In genomic region chr1:19425643-19426245, GRCh38 we compare ENCODE assay signal across 9 cellular contexts. TPM values are rescaled to one million over a fixed set of nuclear protein-coding genes. Genes with fewer than 3 reads are reported as not detected.
DNase-seq lines count a peak whose midpoint lies in the region; ATAC-seq and TF ChIP-seq lines count a peak whose summit lies in the region.
"Had no signal": no experiment of that assay in that cellular context is flagged by ENCODE, and none has a peak within 500 bp of the region (broad histone marks: within the 10 kb centered on the region; RNA-seq: fewer than 3 reads in every experiment).

No MANE protein-coding gene starts in this region.

- whole genome bisulfite sequencing in mesenchymal stem cell = 90% methylated on average over 6 of the region's 6 CpGs

- H3K4me3 ChIP-seq in mesenchymal stem cell (ENCODE audit: insufficient read depth in 1 of 2, low read depth in 1 of 2, low read length in 2 of 2) (no peak overlapping the region), thoracic aorta (no peak overlapping the region)

- no peak overlapping the region for H3K4me2 ChIP-seq in mesenchymal stem cell (ENCODE audit: low read length, poor library complexity, severe bottlenecking)
- H3K4me2 ChIP-seq: KMS-11 had no signal

- no peak overlapping the region for H3K23ac ChIP-seq in mesenchymal stem cell (ENCODE audit: low read length in 2 of 2)

- H3K27ac ChIP-seq in mesenchymal stem cell (ENCODE audit: low read length, poor library complexity, severe bottlenecking) (no peak overlapping the region), thoracic aorta (peak overlapping the region; percentile 64 to 82)
- H3K27ac ChIP-seq: KMS-11 had no signal

- DNase-seq in NCI-H748 (lab: John Stamatoyannopoulos, UW; ENCODE audit: unreplicated experiment) (peak; percentile 30), NCI-H748 treated with DMSO at 0.1 percent for 48 hours (lab: John Stamatoyannopoulos, UW) (no peak), mesenchymal stem cell (no peak), thoracic aorta (ENCODE audit: low spot score) (no peak), cortex of kidney (lab: John Stamatoyannopoulos, UW) (no peak), T-helper 1 cell (no peak)
- DNase-seq in activated T-helper 2 cell treated with anti-CD3 and anti-CD28 coated beads, Interferon-gamma antibody, Interleukin-2, Interleukin-4, amounts not matched to agents 10 μg/mL and 5 μg/mL and 100 μg/mL, durations not matched to agents 14 hours and 24 hours and 36 hours (ENCODE audit: low spot score) = no peak

- H2BK120ac ChIP-seq in mesenchymal stem cell (ENCODE audit: low read depth, low read length) = peak overlapping the region; percentile 2

- H3K9me3 Mint-ChIP-seq in activated T-helper 2 cell treated with anti-CD3 and anti-CD28 coated beads, Interferon-gamma antibody, Interleukin-2, Interleukin-4, amounts not matched to agents 10 μg/mL and 5 μg/mL and 100 μg/mL, durations not matched to agents 14 hours and 24 hours and 36 hours = no peaks in the 10 kb centered on the region

- H3K27me3 ChIP-seq in mesenchymal stem cell (ENCODE audit: control insufficient read depth in 1 of 2, insufficient read depth in 1 of 2, low read length in 2 of 2) (no peaks in the 10 kb centered on the region), thoracic aorta (replicated peaks; ENCODE audit: insufficient read depth) (no peaks in the 10 kb centered on the region)

- H3K18ac ChIP-seq in mesenchymal stem cell (ENCODE audit: low read depth in 1 of 2, low read length in 2 of 2) = peak overlapping the region in 1 of 2 experiments; percentile 88

- H3K9ac ChIP-seq in mesenchymal stem cell (ENCODE audit: low read length) = peak overlapping the region; percentile 69
- H3K9ac ChIP-seq: KMS-11 had no signal

- peak overlapping the region; percentile 20 for H4K91ac ChIP-seq in mesenchymal stem cell (ENCODE audit: low read length)

- H2BK5ac ChIP-seq in mesenchymal stem cell (ENCODE audit: low read depth, low read length, poor library complexity, severe bottlenecking) = no peak overlapping the region

- no peak overlapping the region for H4K8ac ChIP-seq in mesenchymal stem cell (ENCODE audit: low read length)

- H3K4me1 Mint-ChIP-seq in activated T-helper 2 cell treated with anti-CD3 and anti-CD28 coated beads, Interferon-gamma antibody, Interleukin-2, Interleukin-4, amounts not matched to agents 10 μg/mL and 5 μg/mL and 100 μg/mL, durations not matched to agents 14 hours and 24 hours and 36 hours (ENCODE audit: low read depth) = peaks cover 46% of the 10 kb centered on the region

- no peak overlapping the region for H2BK15ac ChIP-seq in mesenchymal stem cell (ENCODE audit: low read depth, poor library complexity, severe bottlenecking)

- H3K9me3 ChIP-seq in mesenchymal stem cell (ENCODE audit: control insufficient read depth, low read length) (no peaks in the 10 kb centered on the region), thoracic aorta (no peaks in the 10 kb centered on the region)

- H3K79me1 ChIP-seq in mesenchymal stem cell (replicated peaks; ENCODE audit: low read length, poor library complexity, severe bottlenecking) = peaks cover 5% of the 10 kb centered on the region

- peak overlapping the region; percentile 64 for H3K27ac Mint-ChIP-seq in activated T-helper 2 cell treated with anti-CD3 and anti-CD28 coated beads, Interferon-gamma antibody, Interleukin-2, Interleukin-4, amounts not matched to agents 10 μg/mL and 5 μg/mL and 100 μg/mL, durations not matched to agents 14 hours and 24 hours and 36 hours

- no peak overlapping the region for H2BK12ac ChIP-seq in mesenchymal stem cell (ENCODE audit: low read length in 2 of 2)

- no peak overlapping the region for H2AK5ac ChIP-seq in mesenchymal stem cell (ENCODE audit: low read length, severe bottlenecking)

- H3K4ac ChIP-seq in mesenchymal stem cell (ENCODE audit: low read depth in 1 of 2, low read length in 2 of 2) = peak overlapping the region in 1 of 2 experiments; percentile 86

- peaks cover 11% of the 10 kb centered on the region for H3K36me3 Mint-ChIP-seq in activated T-helper 2 cell treated with anti-CD3 and anti-CD28 coated beads, Interferon-gamma antibody, Interleukin-2, Interleukin-4, amounts not matched to agents 10 μg/mL and 5 μg/mL and 100 μg/mL, durations not matched to agents 14 hours and 24 hours and 36 hours (ENCODE audit: low read depth)

- no peaks in the 10 kb centered on the region for H3K36me3 ChIP-seq in mesenchymal stem cell (ENCODE audit: control insufficient read depth in 1 of 2, insufficient read depth in 2 of 2, low read depth in 1 of 2, low read length in 2 of 2)
- H3K36me3 ChIP-seq in thoracic aorta = no peaks in the 10 kb centered on the region

- intact Hi-C loops in activated T-helper 2 cell treated with anti-CD3 and anti-CD28 coated beads, Interferon-gamma antibody, Interleukin-2, Interleukin-4, amounts not matched to agents 10 μg/mL and 5 μg/mL and 100 μg/mL, durations not matched to agents 14 hours and 24 hours and 36 hours (cut with micrococcal nuclease) = no loop called here

- H3K14ac ChIP-seq in mesenchymal stem cell (ENCODE audit: low read length in 2 of 2) = no peak overlapping the region

- no peaks in the 10 kb centered on the region for H3K27me3 Mint-ChIP-seq in activated T-helper 2 cell treated with anti-CD3 and anti-CD28 coated beads, Interferon-gamma antibody, Interleukin-2, Interleukin-4, amounts not matched to agents 10 μg/mL and 5 μg/mL and 100 μg/mL, durations not matched to agents 14 hours and 24 hours and 36 hours (ENCODE audit: low read depth)

- peaks cover 22% of the 10 kb centered on the region for H3K4me1 ChIP-seq in mesenchymal stem cell (ENCODE audit: control insufficient read depth, insufficient read depth, low read depth, low read length)
- peaks cover 64 to 97% of the 10 kb centered on the region in 2 donors for H3K4me1 ChIP-seq in thoracic aorta (ENCODE audit: control insufficient read depth in 1 of 2, low read depth in 2 of 2)

- no peak for ATAC-seq in thoracic aorta (ENCODE audit: insufficient number of reproducible peaks, low FRiP score, low read depth)
- no peak for ATAC-seq in GM21367 (IDR thresholded peaks at IDR 0.05; ENCODE audit: unreplicated experiment)

- H3K4me3 Mint-ChIP-seq in activated T-helper 2 cell treated with anti-CD3 and anti-CD28 coated beads, Interferon-gamma antibody, Interleukin-2, Interleukin-4, amounts not matched to agents 10 μg/mL and 5 μg/mL and 100 μg/mL, durations not matched to agents 14 hours and 24 hours and 36 hours (ENCODE audit: low read depth) = no peak overlapping the region

- no peak overlapping the region for H2AFZ ChIP-seq in mesenchymal stem cell (ENCODE audit: low read depth, low read length)

- TF ChIP-seq CTCF in thoracic aorta (IDR thresholded peaks at IDR 0.05) = no peak

RNA-seq across cellular contexts. Expression of gene CAPZB, which starts 59.6 kb away (rescaled TPM):
- 329 and 336 TPM in 2 replicates for total RNA-seq in activated T-helper 2 cell treated with anti-CD3 and anti-CD28 coated beads, Interferon-gamma antibody, Interleukin-2, Interleukin-4, amounts not matched to agents 10 μg/mL and 5 μg/mL and 100 μg/mL, durations not matched to agents 14 hours and 24 hours and 36 hours
- polyA plus RNA-seq in mesenchymal stem cell (2013, experiment 1 of 2) = 431 TPM
- 426 TPM for polyA plus RNA-seq in mesenchymal stem cell (2013, experiment 2 of 2)
- total RNA-seq in thoracic aorta = 100 to 1,000 TPM; 119 to 174 TPM
